In the genomic region with DNA sequence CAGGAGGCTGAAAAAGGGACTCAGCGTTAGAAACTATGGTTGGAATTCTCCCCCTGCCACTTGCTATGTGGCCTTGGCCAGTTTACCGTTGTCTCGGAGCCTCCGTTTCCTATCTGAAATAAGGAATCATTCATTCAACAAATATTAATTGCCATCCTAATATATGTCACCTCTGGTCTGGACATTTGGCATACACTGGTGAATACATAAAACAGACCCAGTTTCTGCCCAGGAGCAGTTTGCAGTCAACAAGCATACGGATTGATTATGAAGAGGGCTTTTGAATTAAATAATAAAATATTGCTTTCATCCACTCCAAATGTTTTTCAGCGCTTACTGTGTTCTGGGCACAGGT, we compare ENCODE assay signal across 8 cellular contexts. TPM values are rescaled to one million over a fixed set of nuclear protein-coding genes. Genes with fewer than 3 reads are reported as not detected.
A peak's percentile ranks its signal among the peaks of the same experiment; 100 is the strongest.
DNase-seq lines count a peak whose midpoint lies in the region; ATAC-seq and TF ChIP-seq lines count a peak whose summit lies in the region.

No MANE protein-coding gene starts in this region.

- H3K9me3 ChIP-seq in Karpas-422 (ENCODE audit: low read length) = no peaks in the 10 kb centered on the region

- no peaks in the 10 kb centered on the region for H3K9me2 ChIP-seq in Karpas-422 (replicated peaks; ENCODE audit: insufficient read depth, low read length)

- no peaks in the 10 kb centered on the region for H4K20me1 ChIP-seq in Karpas-422 (ENCODE audit: insufficient read depth, low read depth, low read length)

- peak overlapping the region; percentile 76 for H3K9ac ChIP-seq in Karpas-422 (ENCODE audit: low read length)

- no peak for DNase-seq in Karpas-422
- no peak for DNase-seq in stimulated activated CD8-positive, alpha-beta memory T cell treated with anti-CD3 and anti-CD28 coated beads, Interleukin-4, amount 100 ng/mL, for 48 hours

- peaks cover 85% of the 10 kb centered on the region for H3K27me3 Mint-ChIP-seq in dendritic cell treated with granulocyte-macrophage colony-stimulating factor and Interleukin-4, amounts not matched to agents 40 ng/mL and 50 ng/mL, for 4 days
- H3K27me3 Mint-ChIP-seq in nephron (ENCODE audit: low read depth) = peaks cover 86% of the 10 kb centered on the region

- H3K4me1 ChIP-seq in Karpas-422 (ENCODE audit: low read length) = peaks cover 63% of the 10 kb centered on the region

- H3K79me2 ChIP-seq in Karpas-422 (ENCODE audit: low read length) = peaks cover 4% of the 10 kb centered on the region; the same call in 1 of the 2 replicates

- H3K27me3 ChIP-seq in Karpas-422 (ENCODE audit: low read length) = no peaks in the 10 kb centered on the region

- no peaks in the 10 kb centered on the region for H3K36me3 Mint-ChIP-seq in dendritic cell treated with granulocyte-macrophage colony-stimulating factor and Interleukin-4, amounts not matched to agents 40 ng/mL and 50 ng/mL, for 4 days (ENCODE audit: low read depth)
- H3K36me3 Mint-ChIP-seq in nephron (ENCODE audit: low read depth) = no peaks in the 10 kb centered on the region

- peak overlapping the region; percentile 96 for H3K4me2 ChIP-seq in Karpas-422 (ENCODE audit: low read depth, low read length, poor library complexity, severe bottlenecking)

- H3K9me3 Mint-ChIP-seq in dendritic cell treated with granulocyte-macrophage colony-stimulating factor and Interleukin-4, amounts not matched to agents 40 ng/mL and 50 ng/mL, for 4 days = no peaks in the 10 kb centered on the region
- H3K9me3 Mint-ChIP-seq in nephron = no peaks in the 10 kb centered on the region

- H3K27ac Mint-ChIP-seq in dendritic cell treated with granulocyte-macrophage colony-stimulating factor and Interleukin-4, amounts not matched to agents 40 ng/mL and 50 ng/mL, for 4 days = no peak overlapping the region
- no peak overlapping the region for H3K27ac Mint-ChIP-seq in nephron

- peak overlapping the region; percentile 82 for H3K4me3 Mint-ChIP-seq in dendritic cell treated with granulocyte-macrophage colony-stimulating factor and Interleukin-4, amounts not matched to agents 40 ng/mL and 50 ng/mL, for 4 days
- H3K4me3 Mint-ChIP-seq in nephron = peak overlapping the region; percentile 84 to 88 (median 86)

- H2AFZ ChIP-seq in Karpas-422 (ENCODE audit: low read length) = peak overlapping the region; percentile 97; the same call in 1 of the 2 replicates

- intact Hi-C loops in dendritic cell treated with granulocyte-macrophage colony-stimulating factor and Interleukin-4, amounts not matched to agents 40 ng/mL and 50 ng/mL, for 4 days (cut with micrococcal nuclease) = loop anchor here (2.0 kb wide), 1 partner anchor 28 kb away; the partner anchor contains the start of gene CHIC2

- H3K36me3 ChIP-seq in Karpas-422 (ENCODE audit: insufficient read depth, low read length) = no peaks in the 10 kb centered on the region; the same call in 1 of the 2 replicates

- peak overlapping the region; percentile 72 for H3K4me3 ChIP-seq in Karpas-422 (ENCODE audit: low read length)

- TF ChIP-seq CTCF in C4-2B (conservative IDR thresholded peaks at IDR 0.05) = no peak
- TF ChIP-seq CTCF in nephron (IDR thresholded peaks at IDR 0.05; ENCODE audit: unreplicated experiment in 3 of 3) = no peak

- H3K4me1 Mint-ChIP-seq in dendritic cell treated with granulocyte-macrophage colony-stimulating factor and Interleukin-4, amounts not matched to agents 40 ng/mL and 50 ng/mL, for 4 days (ENCODE audit: low read depth) = peaks cover 30% of the 10 kb centered on the region
- H3K4me1 Mint-ChIP-seq in nephron = peaks cover 10% of the 10 kb centered on the region

- H3K27ac ChIP-seq in C4-2B = peak overlapping the region; percentile 27; the same call in 1 of the 2 replicates
- no peak overlapping the region for H3K27ac ChIP-seq in Karpas-422 (ENCODE audit: low read length)

- ATAC-seq in GM18909 (IDR thresholded peaks at IDR 0.05; ENCODE audit: poor library complexity, unreplicated experiment) = no peak
- no peak for ATAC-seq in GM21360 (IDR thresholded peaks at IDR 0.05; ENCODE audit: unreplicated experiment)
- no peak for ATAC-seq in GM19467 (IDR thresholded peaks at IDR 0.05; ENCODE audit: unreplicated experiment)

RNA-seq across cellular contexts. Expression of gene GSX2, which starts 7.6 kb away (rescaled TPM):
- 9.5 and 23.9 TPM in 2 replicates for total RNA-seq in Karpas-422 (2014; rRNA removed; shearing (Covaris generic); ENCODE audit: low replicate concordance)

RNA-seq across cellular contexts. Expression of gene CHIC2, which starts 28.0 kb away (rescaled TPM):
- 103 and 116 TPM in 2 replicates for total RNA-seq in Karpas-422 (2014; rRNA removed; shearing (Covaris generic); ENCODE audit: low replicate concordance)
